ENCODE assay signal across 10 cellular contexts in the genomic region with DNA sequence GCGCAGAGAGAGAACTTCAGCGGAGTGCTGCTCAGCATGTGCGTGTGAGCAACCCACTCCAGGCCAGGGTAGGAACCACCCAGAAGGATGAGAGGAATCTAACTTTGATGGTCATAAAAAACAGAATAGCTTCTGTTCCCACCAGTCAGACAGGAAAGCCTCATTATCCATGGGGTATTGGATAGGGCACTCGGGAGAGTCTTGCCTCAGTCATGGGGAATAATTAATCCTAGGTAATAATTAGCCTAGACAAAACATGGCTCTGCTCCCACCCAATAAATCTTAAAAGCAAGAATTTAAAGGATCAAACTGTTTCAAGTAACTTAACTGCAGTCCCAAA. TPM values are rescaled to one million over a fixed set of nuclear protein-coding genes. Genes with fewer than 3 reads are reported as not detected.
DNase-seq lines count a peak whose midpoint lies in the region; ATAC-seq, FAIRE-seq and TF ChIP-seq lines count a peak whose summit lies in the region.
"Had no signal": no experiment of that assay in that cellular context is flagged by ENCODE, and none has a peak within 500 bp of the region (broad histone marks: within the 10 kb centered on the region; RNA-seq: fewer than 3 reads in every experiment).

No MANE protein-coding gene starts in this region.

- H3K4me1 ChIP-seq in ES-I3 (ENCODE audit: insufficient read depth, low read length) (peaks cover 8% of the 10 kb centered on the region), body of pancreas (peaks cover 16% of the 10 kb centered on the region), kidney (ENCODE audit: control insufficient read depth in 1 of 2, insufficient read depth in 1 of 2, low read depth in 1 of 2, low read length in 2 of 2) (peaks cover 14 to 25% of the 10 kb centered on the region in 2 donors)

- no peak for DNase-seq in body of pancreas
- DNase-seq in kidney = no peak
- peak; percentile 91 for DNase-seq in renal cortical epithelial cell (ENCODE audit: low read depth)
- DNase-seq in putamen (ENCODE audit: low spot score) = no peak
- DNase-seq in A172 (ENCODE audit: low spot score) = no peak
- DNase-seq in stimulated activated naive CD4-positive, alpha-beta T cell treated with Interleukin-2 at 50 U/mL for 16 hours (lab: John Stamatoyannopoulos, UW) = no peak
- no peak for DNase-seq in DMS 273 treated with DMSO at 0.1 percent for 48 hours (lab: John Stamatoyannopoulos, UW)
- DNase-seq: NCI-H1694 treated with DMSO at 0.1 percent for 48 hours had no signal

- H3K9ac ChIP-seq in ES-I3 (ENCODE audit: low read depth, low read length) = peak overlapping the region; percentile 25; the same call in 1 of the 2 replicates
- H3K9ac ChIP-seq in kidney (ENCODE audit: low read length in 2 of 2) = peak overlapping the region; percentile 57 to 74

- peak; percentile 66 for ATAC-seq in body of pancreas

- no peaks in the 10 kb centered on the region for H3K9me3 ChIP-seq in ES-I3 (ENCODE audit: control insufficient read depth, insufficient read depth, low read length)
- no peaks in the 10 kb centered on the region for H3K9me3 ChIP-seq in body of pancreas
- no peaks in the 10 kb centered on the region for H3K9me3 ChIP-seq in kidney (ENCODE audit: control insufficient read depth in 1 of 2, low read length in 2 of 2)

- H3K4me3 ChIP-seq in body of pancreas (peak overlapping the region in 1 of 2 donors; percentile 8), kidney (ENCODE audit: low read length in 2 of 2) (peak overlapping the region; percentile 62 to 82)

- H3K36me3 ChIP-seq in ES-I3 (ENCODE audit: insufficient read depth, low read length) (no peaks in the 10 kb centered on the region), body of pancreas (replicated peaks in 1 of 2; ENCODE audit: insufficient read depth in 1 of 2, low read depth in 2 of 2) (no peaks in the 10 kb centered on the region), kidney (ENCODE audit: control insufficient read depth in 1 of 2, insufficient read depth in 2 of 2, low read length in 2 of 2) (no peaks in the 10 kb centered on the region)

- intact Hi-C loops in body of pancreas (cut with DNase I) = no loop called here
- intact Hi-C loops in kidney (cut with DNase I) = no loop called here

- H3K27ac ChIP-seq in body of pancreas = peak overlapping the region in 3 of 4 donors; percentile 63 to 83 (median 69)
- peak overlapping the region; percentile 23 to 76 for H3K27ac ChIP-seq in kidney (ENCODE audit: low read depth in 2 of 2, low read length in 2 of 2)

- H3K27me3 ChIP-seq in body of pancreas = no peaks in the 10 kb centered on the region

- no peak for FAIRE-seq in kidney (lab: Jason Lieb, UNC)
- FAIRE-seq: bronchial epithelial cell had no signal

- TF ChIP-seq CTCF in body of pancreas (IDR thresholded peaks at IDR 0.05) (no peak), kidney (IDR thresholded peaks at IDR 0.05; ENCODE audit: borderline replicate concordance, extremely low read depth, insufficient read depth) (no peak)

- 10 to 24% methylated on average over 4 of the region's 4 CpGs for WGBS in body of pancreas, 2 donors

- peak in 1 of 3 donors; percentile 12 for TF ChIP-seq POLR2A in body of pancreas (IDR thresholded peaks at IDR 0.05)

RNA-seq across cellular contexts. Expression of a gene that starts 35.3 kb away (rescaled TPM):
- total RNA-seq in body of pancreas (not detected), kidney (not detected), renal cortical epithelial cell (not detected in 2 replicates)
- polyA plus RNA-seq in kidney (ENCODE audit: insufficient read depth, low read depth, low replicate concordance) = not detected
- total RNA-seq in A172 (2014; rRNA removed; shearing (Covaris generic)) = not detected in 2 replicates

RNA-seq across cellular contexts. Expression of a gene that starts 36.6 kb away (rescaled TPM):
- total RNA-seq in body of pancreas = 10 to 100 TPM in 1 of 2 donors, 1 to 10 TPM in 1; 2.3 to 17.1 TPM
- 23.8 TPM for total RNA-seq in kidney
- polyA plus RNA-seq in kidney (ENCODE audit: insufficient read depth, low read depth, low replicate concordance) = 25.6 TPM
- total RNA-seq in renal cortical epithelial cell = 38.6 and 40.8 TPM in 2 replicates
- 64.2 and 79.8 TPM in 2 replicates for total RNA-seq in A172 (2014; rRNA removed; shearing (Covaris generic))

RNA-seq across cellular contexts. Expression of a gene that starts 37.2 kb away (rescaled TPM):
- total RNA-seq in body of pancreas = 10 to 100 TPM in 1 of 2 donors, 1 to 10 TPM in 1; 6.6 to 17.6 TPM
- 29.9 TPM for total RNA-seq in kidney
- polyA plus RNA-seq in kidney (ENCODE audit: insufficient read depth, low read depth, low replicate concordance) = 36.7 TPM
- total RNA-seq in renal cortical epithelial cell = 20.5 and 23.7 TPM in 2 replicates
- 48.2 and 69.7 TPM in 2 replicates for total RNA-seq in A172 (2014; rRNA removed; shearing (Covaris generic))
